Comparison of ENCODE assay signal across 9 cellular contexts in the genomic region with DNA sequence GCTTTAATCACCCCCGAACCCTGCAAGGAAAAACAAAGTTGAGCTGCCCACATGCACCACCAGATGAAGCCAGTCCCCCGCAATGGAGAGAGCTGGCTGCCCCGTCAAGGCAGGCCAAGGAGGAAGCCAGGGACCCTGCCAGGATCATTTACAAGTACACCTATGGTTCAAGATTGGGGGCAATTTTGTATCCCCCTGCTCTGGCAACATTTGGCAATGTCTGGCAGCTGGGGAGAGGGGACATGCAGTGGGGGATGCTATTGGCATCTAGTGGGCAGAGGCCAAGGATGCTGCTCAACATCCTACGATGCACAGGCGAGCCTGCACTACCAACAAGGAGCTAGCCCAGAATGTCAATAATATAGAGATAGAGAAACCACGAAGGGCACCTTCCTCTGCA. TPM values are rescaled to one million over a fixed set of nuclear protein-coding genes. Genes with fewer than 3 reads are reported as not detected.
DNase-seq lines count a peak whose midpoint lies in the region; ATAC-seq and TF ChIP-seq lines count a peak whose summit lies in the region.
"Had no signal": no experiment of that assay in that cellular context is flagged by ENCODE, and none has a peak within 500 bp of the region (broad histone marks: within the 10 kb centered on the region; RNA-seq: fewer than 3 reads in every experiment).

No MANE protein-coding gene starts in this region.

- no peaks in the 10 kb centered on the region for H3K9me3 ChIP-seq in heart right ventricle
- H3K9me3 ChIP-seq in lung (ENCODE audit: control insufficient read depth in 2 of 2, insufficient read depth in 1 of 2, low read length in 1 of 2) = no peaks in the 10 kb centered on the region
- H3K9me3 ChIP-seq in transverse colon = no peaks in the 10 kb centered on the region

- ATAC-seq in heart right ventricle = no peak
- no peak for ATAC-seq in left cardiac atrium
- ATAC-seq in activated naive CD4-positive, alpha-beta T cell treated with anti-CD3 and anti-CD28 coated beads, Interleukin-2, amount 50 U/mL, for 72 hours = no peak
- no peak for ATAC-seq in lung (ENCODE audit: insufficient read depth, low FRiP score)

- WGBS in heart right ventricle, 2 donors = 83 to 85% methylated on average over 6 of the region's 6 CpGs
- WGBS in lung, 2 donors = 87 to 88% methylated on average over 6 of the region's 6 CpGs
- 83% methylated on average over 6 of the region's 6 CpGs; no CpG with 5 or more reads in 1 of the 2 donors for WGBS in transverse colon (ENCODE audit: low coverage in 1 of 2), 2 donors

- peaks cover 5 to 25% of the 10 kb centered on the region in 2 donors for H3K36me3 Mint-ChIP-seq in activated naive CD4-positive, alpha-beta T cell treated with anti-CD3 and anti-CD28 coated beads, Interleukin-2, amount 50 U/mL, for 72 hours

- H3K27me3 ChIP-seq in heart right ventricle = no peaks in the 10 kb centered on the region
- no peaks in the 10 kb centered on the region for H3K27me3 ChIP-seq in lung (ENCODE audit: control insufficient read depth, insufficient read depth)
- H3K27me3 ChIP-seq in transverse colon = no peaks in the 10 kb centered on the region

- H3K27ac ChIP-seq in heart right ventricle (peak overlapping the region in 6 of 10 donors; percentile 23 to 100 (median 94)), lung (ENCODE audit: low read depth in 1 of 2, low read length in 1 of 2) (peak overlapping the region; percentile 0 to 96), transverse colon (peak overlapping the region in 3 of 4 donors; percentile 90 to 100 (median 95))

- H3K4me1 ChIP-seq in heart right ventricle (peaks cover 0 to 38% (median 31%) of the 10 kb centered on the region in 9 donors), lung (ENCODE audit: control insufficient read depth in 2 of 2, insufficient read depth in 2 of 2, low read length in 2 of 2) (peaks cover 5 to 7% of the 10 kb centered on the region in 2 donors), transverse colon (peaks cover 11 to 33% (median 22%) of the 10 kb centered on the region in 4 donors)

- in situ Hi-C loops in transverse colon (cut with MboI; ENCODE audit: low pct_ligation_motif_present in 1 of 4, low pct_unique_long_range_greater_than_20kb in 1 of 4, low sequenced_read_pairs in 3 of 4) = loop anchor here in 1 of 4 donors (25.0 kb wide), 1 partner anchor 1600 kb away; no protein-coding TSS in a partner anchor

- H3K27ac Mint-ChIP-seq in activated naive CD4-positive, alpha-beta T cell treated with anti-CD3 and anti-CD28 coated beads, Interleukin-2, amount 50 U/mL, for 72 hours = peak overlapping the region; percentile 94 to 98

- peak overlapping the region in 6 of 10 donors; percentile 68 to 87 (median 70) for H3K4me3 ChIP-seq in heart right ventricle
- H3K4me3 ChIP-seq in lung = no peak overlapping the region
- H3K4me3 ChIP-seq in transverse colon = peak overlapping the region in 1 of 4 donors; percentile 71

- TF ChIP-seq POLR2A in transverse colon (IDR thresholded peaks at IDR 0.05) = no peak

- TF ChIP-seq CTCF in heart right ventricle (IDR thresholded peaks at IDR 0.05) (no peak), lung (IDR thresholded peaks at IDR 0.05; ENCODE audit: control extremely low read depth, extremely low read depth) (no peak), transverse colon (IDR thresholded peaks at IDR 0.05) (no peak)

- no peak for TF ChIP-seq EP300 in transverse colon (IDR thresholded peaks at IDR 0.05; ENCODE audit: low read depth)

- intact Hi-C loops in heart right ventricle (cut with DNase I) = loop anchor here in 4 of 10 donors (1.0 to 2.0 kb wide), 2 partner anchors 15 kb away; a partner anchor contains a TSS
- intact Hi-C loops in left cardiac atrium (cut with DNase I) = loop anchor here in 1 of 2 donors (2.0 kb wide), 1 partner anchor 17 kb away; no protein-coding TSS in a partner anchor
- intact Hi-C loops in transverse colon (cut with DNase I; ENCODE audit: low total_unique reads) = no loop called here

- no peaks in the 10 kb centered on the region for H3K9me3 Mint-ChIP-seq in activated naive CD4-positive, alpha-beta T cell treated with anti-CD3 and anti-CD28 coated beads, Interleukin-2, amount 50 U/mL, for 72 hours

- H3K36me3 ChIP-seq in heart right ventricle (peaks cover 0 to 33% (median 23%) of the 10 kb centered on the region in 9 donors), lung (ENCODE audit: control insufficient read depth in 2 of 2, insufficient read depth in 2 of 2, low read length in 2 of 2) (peaks cover 0 to 30% of the 10 kb centered on the region in 2 donors), transverse colon (peaks cover 0 to 15% (median 3%) of the 10 kb centered on the region in 4 donors)

- DNase-seq in heart right ventricle = no peak
- DNase-seq in left cardiac atrium = no peak
- DNase-seq in activated naive CD4-positive, alpha-beta T cell treated with anti-CD3 and anti-CD28 coated beads, Interleukin-2, amount 50 U/mL, for 72 hours (ENCODE audit: low spot score in 2 of 2) = no peak
- DNase-seq in lung (ENCODE audit: low spot score) = no peak
- no peak for DNase-seq in transverse colon
- no peak for DNase-seq in cortex of kidney (lab: John Stamatoyannopoulos, UW)
- DNase-seq in NCI-H2227 treated with DMSO at 0.1 percent for 48 hours (lab: John Stamatoyannopoulos, UW) = no peak
- DNase-seq in OCI-M2 (lab: John Stamatoyannopoulos, UW; ENCODE audit: unreplicated experiment) = no peak
- DNase-seq: stimulated activated CD4-positive, alpha-beta T cell treated with anti-CD3 and anti-CD28 coated beads, Interleukin-1b, Interleukin-23, amount 100 ng/mL, for 48 hours had no signal

RNA-seq across cellular contexts. Expression of a gene that starts 1.9 kb away (rescaled TPM):
- 10 to 100 TPM; 62.8 to 78.1 (median 71.4) TPM for total RNA-seq in heart right ventricle
- polyA plus RNA-seq in heart right ventricle = 10 to 100 TPM; 43.4 to 87.5 TPM
- total RNA-seq in left cardiac atrium = 10 to 100 TPM; 51.0 to 65.3 TPM
- total RNA-seq in activated naive CD4-positive, alpha-beta T cell treated with anti-CD3 and anti-CD28 coated beads, Interleukin-2, amount 50 U/mL, for 72 hours = 100 to 1,000 TPM in 1 of 2 donors, 10 to 100 TPM in 1; 77.0 to 124 TPM
- 10 to 100 TPM; 36.4 to 80.0 TPM for total RNA-seq in lung
- 10 to 100 TPM; 60.9 to 62.9 TPM for polyA plus RNA-seq in lung
- total RNA-seq in transverse colon = 100 to 1,000 TPM in 2 of 4 donors, 10 to 100 TPM in 2; 66.8 to 157 (median 119) TPM

RNA-seq across cellular contexts. Expression of a gene that starts 7.6 kb away (rescaled TPM):
- 1 to 10 TPM; 1.5 to 4.4 (median 2.9) TPM for total RNA-seq in heart right ventricle
- polyA plus RNA-seq in heart right ventricle = 10 to 100 TPM in 1 of 2 donors, under 1 TPM in 1; 0.83 to 25.4 TPM
- total RNA-seq in left cardiac atrium = 1 to 10 TPM; 2.7 to 3.9 TPM
- 10 to 100 TPM in 1 of 2 donors, 1 to 10 TPM in 1; 6.5 to 17.5 TPM for total RNA-seq in activated naive CD4-positive, alpha-beta T cell treated with anti-CD3 and anti-CD28 coated beads, Interleukin-2, amount 50 U/mL, for 72 hours
- 10 to 100 TPM; 12.1 to 19.0 TPM for total RNA-seq in lung
- polyA plus RNA-seq in lung = 10 to 100 TPM in 1 of 2 donors, 1 to 10 TPM in 1; 1.8 to 16.4 TPM
- total RNA-seq in transverse colon = 10 to 100 TPM; 13.8 to 27.3 (median 17.9) TPM

RNA-seq across cellular contexts. Expression of a gene that starts 16.1 kb away (rescaled TPM):
- total RNA-seq in heart right ventricle = 1,000 to 10,000 TPM in 9 of 10 donors, 100 to 1,000 TPM in 1; 886 to 1,398 (median 1,288) TPM
- 1,000 to 10,000 TPM; 1,705 to 5,403 TPM for polyA plus RNA-seq in heart right ventricle
- total RNA-seq in left cardiac atrium = 100 to 1,000 TPM; 939 to 947 TPM
- 100 to 1,000 TPM; 269 to 288 TPM for total RNA-seq in activated naive CD4-positive, alpha-beta T cell treated with anti-CD3 and anti-CD28 coated beads, Interleukin-2, amount 50 U/mL, for 72 hours
- 100 to 1,000 TPM; 104 to 215 TPM for total RNA-seq in lung
- polyA plus RNA-seq in lung = 100 to 1,000 TPM; 250 to 593 TPM
- total RNA-seq in transverse colon = 100 to 1,000 TPM; 464 to 811 (median 612) TPM

RNA-seq across cellular contexts. Expression of a gene that starts 51.4 kb away (rescaled TPM):
- total RNA-seq in heart right ventricle (1 to 10 TPM in 3 of 10 donors, under 1 TPM in 7; 0.42 to 8.7 (median 0.67) TPM), left cardiac atrium (1 to 10 TPM; 1.6 to 2.6 TPM), lung (1 to 10 TPM; 5.1 to 5.6 TPM), transverse colon (10 to 100 TPM in 2 of 4 donors, 1 to 10 TPM in 2; 2.6 to 16.1 (median 12.0) TPM)
- polyA plus RNA-seq in heart right ventricle (1 to 10 TPM in 1 of 2 donors, under 1 TPM in 1; 0.61 to 1.3 TPM), lung (1 to 10 TPM; 5.4 to 8.3 TPM)
- total RNA-seq in activated naive CD4-positive, alpha-beta T cell treated with anti-CD3 and anti-CD28 coated beads, Interleukin-2, amount 50 U/mL, for 72 hours = 100 to 1,000 TPM; 164 to 235 TPM
